Comparison of ENCODE assay signal across 6 cellular contexts in genomic region chr5:141995656-141996055, GRCh38. TPM values are rescaled to one million over a fixed set of nuclear protein-coding genes. Genes with fewer than 3 reads are reported as not detected.
"Had no signal": no experiment of that assay in that cellular context is flagged by ENCODE, and none has a peak within 500 bp of the region (broad histone marks: within the 10 kb centered on the region; RNA-seq: fewer than 3 reads in every experiment).

No MANE protein-coding gene starts in this region.

- H3K4me3 Mint-ChIP-seq: GM23338, H9 had no signal

- ATAC-seq: GM23338, K562 had no signal

- DNase-seq: H9, HCEC 1CT, IMR-90 had no signal

- H3K4me3 ChIP-seq: GM23338, K562 had no signal

- H3K4me1 Mint-ChIP-seq: GM23338, H9 had no signal

- H3K27ac Mint-ChIP-seq: GM23338, H9 had no signal

RNA-seq across cellular contexts. Expression of gene PCDH12, which starts 37.7 kb away (rescaled TPM):
- total RNA-seq: H9, HT-29 had no signal
